Comparison of ENCODE assay signal across 15 cellular contexts in the genomic region with DNA sequence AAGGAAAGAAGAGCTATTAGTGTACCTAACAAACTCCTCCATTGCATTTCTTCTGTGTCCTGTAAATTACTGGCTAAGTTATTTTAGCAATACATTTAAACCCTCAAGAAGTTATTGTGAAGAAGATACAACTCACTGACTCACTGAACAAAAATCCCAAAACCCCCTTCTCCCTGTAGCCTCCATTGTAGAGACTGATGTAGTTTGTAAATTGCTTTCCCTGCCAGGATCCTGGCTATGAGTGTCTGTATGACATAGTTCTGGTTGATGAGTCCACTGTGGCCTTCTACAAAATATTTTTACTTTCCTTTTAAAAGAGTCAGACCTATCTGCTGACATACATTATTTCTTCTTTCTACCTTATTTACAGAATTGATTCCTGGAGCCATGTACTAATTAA.
DNase-seq lines count a peak whose midpoint lies in the region; ATAC-seq, FAIRE-seq and TF ChIP-seq lines count a peak whose summit lies in the region.
"Had no signal": no experiment of that assay in that cellular context is flagged by ENCODE, and none has a peak within 500 bp of the region (broad histone marks: within the 10 kb centered on the region; RNA-seq: fewer than 3 reads in every experiment).

No MANE protein-coding gene starts in this region.

- no peak for ATAC-seq in GM21526 (IDR thresholded peaks at IDR 0.05; ENCODE audit: low FRiP score, unreplicated experiment)
- ATAC-seq: heart left ventricle had no signal

- no peak overlapping the region for H3K4me2 ChIP-seq in astrocyte (ENCODE audit: low read length)

- H3K4me1 Mint-ChIP-seq in astrocyte (ENCODE audit: low read depth, unreplicated experiment), result peaks cover 23% of the 10 kb centered on the region
- no peaks in the 10 kb centered on the region for H3K4me1 Mint-ChIP-seq in activated CD4-positive, alpha-beta memory T cell treated with anti-CD3 and anti-CD28 coated beads, Interleukin-2, amount 10 ng/mL, durations not matched to agents 7 days and 5 days
- H3K4me1 Mint-ChIP-seq: activated naive CD4-positive, alpha-beta T cell treated with anti-CD3 and anti-CD28 coated beads, Interleukin-2, amount 50 U/mL, for 24 hours had no signal

- no peak for FAIRE-seq in astrocyte (lab: Jason Lieb, UNC)

- H3K4me3 Mint-ChIP-seq in astrocyte (ENCODE audit: unreplicated experiment), result no peak overlapping the region
- no peak overlapping the region for H3K4me3 Mint-ChIP-seq in activated CD4-positive, alpha-beta memory T cell treated with anti-CD3 and anti-CD28 coated beads, Interleukin-2, amount 10 ng/mL, durations not matched to agents 7 days and 5 days
- H3K4me3 Mint-ChIP-seq: activated naive CD4-positive, alpha-beta T cell treated with anti-CD3 and anti-CD28 coated beads, Interleukin-2, amount 50 U/mL, for 24 hours had no signal

- no peak overlapping the region for H3K27ac ChIP-seq in astrocyte (ENCODE audit: low read depth, low read length)
- H3K27ac ChIP-seq: heart left ventricle, testis had no signal

- H4K20me1 ChIP-seq in astrocyte (ENCODE audit: insufficient read depth, low read length), result no peaks in the 10 kb centered on the region

- no peak for TF ChIP-seq CTCF in astrocyte (IDR thresholded peaks at IDR 0.05; ENCODE audit: insufficient read depth, low read depth, low read length)

- no peaks in the 10 kb centered on the region for H3K27me3 Mint-ChIP-seq in astrocyte (ENCODE audit: low read depth, unreplicated experiment)
- no peaks in the 10 kb centered on the region for H3K27me3 Mint-ChIP-seq in activated CD4-positive, alpha-beta memory T cell treated with anti-CD3 and anti-CD28 coated beads, Interleukin-2, amount 10 ng/mL, durations not matched to agents 7 days and 5 days
- H3K27me3 Mint-ChIP-seq: activated naive CD4-positive, alpha-beta T cell treated with anti-CD3 and anti-CD28 coated beads, Interleukin-2, amount 50 U/mL, for 24 hours had no signal

- no peaks in the 10 kb centered on the region for H3K79me2 ChIP-seq in astrocyte (ENCODE audit: insufficient read depth, low read length)

- H3K9me3 ChIP-seq in astrocyte (ENCODE audit: insufficient read depth, low read depth, low read length), result no peaks in the 10 kb centered on the region
- H3K9me3 ChIP-seq: Caco-2, heart left ventricle, testis had no signal

- DNase-seq in AG08396 (ENCODE audit: low spot score) (peak; percentile 3), HCEC 1CT (peak; percentile 14), astrocyte (ENCODE audit: low read depth) (peak; percentile 75), islet precursor cell (peak; percentile 58), amygdala (lab: John Stamatoyannopoulos, UW) (no peak), NCI-H2107 treated with DMSO at 0.1 percent for 48 hours (lab: John Stamatoyannopoulos, UW; ENCODE audit: unreplicated experiment) (no peak)
- no peak for DNase-seq in activated CD4-positive, alpha-beta memory T cell treated with anti-CD3 and anti-CD28 coated beads, Interleukin-2, amount 10 ng/mL, durations not matched to agents 7 days and 5 days
- DNase-seq: activated CD4-positive, CD25-positive, alpha-beta regulatory T cell; Caco-2; heart left ventricle; NCI-H1694; NCI-H446 treated with DMSO at 0.1 percent for 48 hours; testis had no signal

- no peaks in the 10 kb centered on the region for H3K27me3 ChIP-seq in astrocyte (ENCODE audit: insufficient read depth, low read length)
- H3K27me3 ChIP-seq: heart left ventricle, testis had no signal

- H3K4me3 ChIP-seq in astrocyte (ENCODE audit: insufficient read depth, low read depth, low read length), result no peak overlapping the region
- H3K4me3 ChIP-seq: heart left ventricle, testis had no signal

- H3K9me3 Mint-ChIP-seq in astrocyte (ENCODE audit: unreplicated experiment), result no peaks in the 10 kb centered on the region
- H3K9me3 Mint-ChIP-seq in activated CD4-positive, alpha-beta memory T cell treated with anti-CD3 and anti-CD28 coated beads, Interleukin-2, amount 10 ng/mL, durations not matched to agents 7 days and 5 days, result no peaks in the 10 kb centered on the region

- CTCF ChIA-PET in activated CD4-positive, alpha-beta memory T cell treated with anti-CD3 and anti-CD28 coated beads, Interleukin-2, amount 10 ng/mL, durations not matched to agents 7 days and 5 days (lab: Charles Lee), result no interaction called here

- no peaks in the 10 kb centered on the region for H3K36me3 ChIP-seq in astrocyte (ENCODE audit: insufficient read depth, low read length)
- H3K36me3 ChIP-seq: heart left ventricle had no signal

- no peaks in the 10 kb centered on the region for H3K36me3 Mint-ChIP-seq in astrocyte (ENCODE audit: low read depth, unreplicated experiment)
- no peaks in the 10 kb centered on the region for H3K36me3 Mint-ChIP-seq in activated CD4-positive, alpha-beta memory T cell treated with anti-CD3 and anti-CD28 coated beads, Interleukin-2, amount 10 ng/mL, durations not matched to agents 7 days and 5 days (ENCODE audit: low read depth)
- H3K36me3 Mint-ChIP-seq: activated naive CD4-positive, alpha-beta T cell treated with anti-CD3 and anti-CD28 coated beads, Interleukin-2, amount 50 U/mL, for 24 hours had no signal

- no peak overlapping the region for H3K9ac ChIP-seq in astrocyte (ENCODE audit: low read length)

- H2AFZ ChIP-seq in astrocyte (ENCODE audit: low read depth, low read length), result no peak overlapping the region

- no peaks in the 10 kb centered on the region for H3K4me1 ChIP-seq in astrocyte (ENCODE audit: insufficient read depth, low read length)
- H3K4me1 ChIP-seq: Caco-2, heart left ventricle, testis had no signal

- POLR2A ChIA-PET in activated CD4-positive, alpha-beta memory T cell treated with anti-CD3 and anti-CD28 coated beads, Interleukin-2, amount 10 ng/mL, durations not matched to agents 7 days and 5 days (lab: Charles Lee), result no interaction called here

- peak overlapping the region; percentile 75 for H3K27ac Mint-ChIP-seq in astrocyte (ENCODE audit: unreplicated experiment)
- no peak overlapping the region for H3K27ac Mint-ChIP-seq in activated CD4-positive, alpha-beta memory T cell treated with anti-CD3 and anti-CD28 coated beads, Interleukin-2, amount 10 ng/mL, durations not matched to agents 7 days and 5 days
- H3K27ac Mint-ChIP-seq: activated naive CD4-positive, alpha-beta T cell treated with anti-CD3 and anti-CD28 coated beads, Interleukin-2, amount 50 U/mL, for 24 hours had no signal

Comparison
In these comparisons a context has a peak if more than half of its experiments do, and no peak if none do; other contexts are left out.
1. DNase-seq: peak in AG08396 (single experiment), HCEC 1CT (single experiment), astrocyte (single experiment) and islet precursor cell (single experiment); none in amygdala (0 of 56), activated CD4-positive, alpha-beta memory T cell treated with anti-CD3 and anti-CD28 coated beads, Interleukin-2, amount 10 ng/mL, durations not matched to agents 7 days and 5 days (single experiment) and NCI-H2107 treated with DMSO at 0.1 percent for 48 hours (single experiment).